5 cellular contexts compared by ENCODE assay signal in the genomic region with DNA sequence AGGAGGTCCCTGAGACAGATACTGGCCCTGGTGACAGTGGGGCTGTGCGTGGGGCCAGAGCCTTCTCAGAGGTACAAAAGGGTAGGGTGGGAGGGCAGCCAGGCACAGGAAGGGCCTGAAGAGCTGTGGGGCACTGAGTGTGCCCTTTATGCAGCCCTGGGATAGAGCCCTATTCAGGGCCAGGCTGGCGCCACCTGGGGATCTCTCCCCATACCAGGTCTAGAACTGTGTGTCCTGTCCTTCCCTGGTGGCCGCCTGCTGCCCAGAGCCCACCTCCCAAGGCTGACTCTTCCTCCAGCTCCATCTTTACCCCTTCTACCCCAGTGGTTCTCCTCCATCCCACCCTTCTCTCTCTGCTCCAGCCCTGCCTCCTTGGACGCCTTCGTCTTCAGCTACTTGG. TPM values are rescaled to one million over a fixed set of nuclear protein-coding genes. Genes with fewer than 3 reads are reported as not detected.
A peak's percentile ranks its signal among the peaks of the same experiment; 100 is the strongest.
DNase-seq lines count a peak whose midpoint lies in the region; ATAC-seq, FAIRE-seq and TF ChIP-seq lines count a peak whose summit lies in the region.
"Not testable (repeated sequence)": the region's sequence is repeated elsewhere in the genome, so short reads cannot be mapped to it uniquely, and the experiment has no call there.

No MANE protein-coding gene starts in this region.

- 44% methylated on average over 1 of the region's 5 CpGs for WGBS in K562 (ENCODE audit: insufficient coverage, low coverage, missing lambda C conversion rate)

- H3K27me3 ChIP-seq in DND-41 (ENCODE audit: insufficient read depth, low read length, poor library complexity); K562 (ENCODE audit: control insufficient read depth in 2 of 2, insufficient read depth in 2 of 2, low read length in 2 of 2); neutrophil; upper lobe of right lung: not testable (repeated sequence)

- FAIRE-seq in K562 (lab: Jason Lieb, UNC): not testable (repeated sequence)

- in situ Hi-C loops in K562 (cut with MboI): not testable (repeated sequence)

- not testable (repeated sequence) for H4K20me1 ChIP-seq in DND-41 (ENCODE audit: insufficient read depth, low read length); K562 (replicated peaks; ENCODE audit: control insufficient read depth, insufficient read depth, low read length)

- not testable (repeated sequence) for H3K9ac ChIP-seq in DND-41 (ENCODE audit: low read depth, low read length); K562 (ENCODE audit: insufficient read depth in 1 of 2, low read depth in 2 of 2, low read length in 2 of 2)

- not testable (repeated sequence) for H3K79me2 ChIP-seq in DND-41 (ENCODE audit: insufficient read depth, low read length); K562 (ENCODE audit: control insufficient read depth, insufficient read depth, low read length)

- not testable (repeated sequence) for H3K4me2 ChIP-seq in DND-41 (ENCODE audit: insufficient read depth, low read length); K562 (ENCODE audit: insufficient read depth, low read length)

- not testable (repeated sequence) for BruUV-seq in K562 (replicated peaks; lab: Mats Ljungman, UMichigan)

- TF ChIP-seq RAD21 in K562 (CRISPR knock-in tag; conservative IDR thresholded peaks at IDR 0.05 in 1 of 2, IDR thresholded peaks at IDR 0.05 in 1 of 2): not testable (repeated sequence)

- intact Hi-C loops in K562 (cut with micrococcal nuclease); upper lobe of right lung (cut with DNase I): not testable (repeated sequence)

- CTCF ChIA-PET in K562 (lab: Yijun Ruan, JAX; ENCODE audit: low intra/inter-chr PET ratio): not testable (repeated sequence)

- ATAC-seq in DND-41 (ENCODE audit: insufficient read depth, low read depth) (0 out of 3 replicates have a peak, but pooled peaks have one; percentile 18), SK-N-SH treated with all-trans-retinoic acid at 6 μM for 48 hours (peak; percentile 7), K562 (peak; percentile 12; the same call in 1 of the 3 replicates), upper lobe of right lung (peak; percentile 11)

- TF ChIP-seq CTCF in DND-41 (IDR thresholded peaks at IDR 0.05; ENCODE audit: borderline replicate concordance, extremely low read depth, low read length, poor library complexity, severe bottlenecking); K562 (IDR thresholded peaks at IDR 0.05 in 2 of 3, conservative IDR thresholded peaks at IDR 0.05 in 1 of 3; ENCODE audit: insufficient read depth in 2 of 3, low read depth in 1 of 3, low read length in 3 of 3); neutrophil (IDR thresholded peaks at IDR 0.05); upper lobe of right lung (IDR thresholded peaks at IDR 0.05): not testable (repeated sequence)

- TF ChIP-seq POLR2A in K562 (conservative IDR thresholded peaks at IDR 0.05): not testable (repeated sequence)

- not testable (repeated sequence) for H3K9me1 ChIP-seq in K562 (ENCODE audit: control insufficient read depth, insufficient read depth, low read length)

- not testable (repeated sequence) for DNase-seq in DND-41; K562 (ENCODE audit: extremely low read depth in 1 of 4, low spot score in 3 of 4); upper lobe of right lung

- POLR2A ChIA-PET in K562 (lab: Yijun Ruan, JAX): not testable (repeated sequence)

- not testable (repeated sequence) for H3K9me3 ChIP-seq in DND-41 (ENCODE audit: insufficient read depth, low read length, severe bottlenecking); K562 (replicated peaks; ENCODE audit: control insufficient read depth, insufficient read depth, low read depth, low read length); neutrophil; upper lobe of right lung

- H3K36me3 ChIP-seq in DND-41 (ENCODE audit: insufficient read depth, low read length) (peaks cover 28% of the 10 kb centered on the region), K562 (ENCODE audit: control insufficient read depth, insufficient read depth, low read length) (peaks cover 11% of the 10 kb centered on the region; the same call in 1 of the 3 replicates), neutrophil (peaks cover 40% of the 10 kb centered on the region), upper lobe of right lung (peaks cover 24% of the 10 kb centered on the region)

- not testable (repeated sequence) for H3K4me1 ChIP-seq in DND-41 (ENCODE audit: insufficient read depth, low read length); upper lobe of right lung
- H3K4me1 ChIP-seq in K562 (replicated peaks in 1 of 2; ENCODE audit: control insufficient read depth in 2 of 2, insufficient read depth in 2 of 2, low read length in 2 of 2) (peaks cover 0 to 11% of the 10 kb centered on the region in 2 experiments; a peak in 3 of 5 replicates), neutrophil (ENCODE audit: control insufficient read depth in 1 of 2, insufficient read depth in 1 of 2, low read depth in 1 of 2, low read length in 1 of 2) (peaks cover 33 to 44% of the 10 kb centered on the region in 2 experiments)

- not testable (repeated sequence) for H2AFZ ChIP-seq in DND-41 (ENCODE audit: low read depth, low read length); K562 (ENCODE audit: low read depth, low read length)

- H3K27ac ChIP-seq in DND-41 (ENCODE audit: low read length); K562 (ENCODE audit: extremely low read depth, low read depth, low read length); upper lobe of right lung: not testable (repeated sequence)
- H3K27ac ChIP-seq in neutrophil: peak overlapping the region; percentile 35

- not testable (repeated sequence) for TF ChIP-seq EP300 in K562 (IDR thresholded peaks at IDR 0.05; ENCODE audit: low read length)

- not testable (repeated sequence) for H3K4me3 ChIP-seq in DND-41 (ENCODE audit: low read depth in 1 of 2, low read length in 2 of 2); K562; neutrophil (ENCODE audit: low read depth in 1 of 2, low read length in 1 of 2); upper lobe of right lung

RNA-seq across cellular contexts. Expression of gene ENTREP3, which starts 21.8 kb away (rescaled TPM):
- 20.6 and 45.2 TPM in 2 replicates for total RNA-seq in K562 (2011; cell fraction: chromatin; rRNA removed; ENCODE audit: low replicate concordance)
- total RNA-seq in K562 (2011; cell fraction: nucleolus; rRNA removed): 38.6 and 38.9 TPM in 2 replicates
- total RNA-seq in K562 (2011; cell fraction: nucleoplasm; rRNA removed): 36.1 and 52.0 TPM in 2 replicates
- 6.4 and 10.6 TPM in 2 replicates for total RNA-seq in K562 (2014; rRNA removed)
- total RNA-seq in K562 (2014; rRNA removed; fragmentation: Illumina TruSeq; extraction: Trizol): 1.9 and 2.0 TPM in 2 replicates
- total RNA-seq in K562 (2015; rRNA removed; fragmentation: Illumina TruSeq; extraction: Trizol): 3.4 and 4.1 TPM in 2 replicates
- total RNA-seq in K562 (2021): 41.8 and 43.0 TPM in 2 replicates
- polyA plus RNA-seq in K562 (2011; rRNA removed): 5.9 and 17.5 TPM in 2 replicates
- 10.9 and 13.6 TPM in 2 replicates for polyA plus RNA-seq in K562 (2011; cell fraction: cytosol; rRNA removed)
- 30.5 and 33.5 TPM in 2 replicates for polyA plus RNA-seq in K562 (2011; cell fraction: nucleus; rRNA removed)
- 23.2 and 25.9 TPM in 2 replicates for polyA plus RNA-seq in K562 (2012)
- 11.8 and 21.9 TPM in 2 replicates for polyA plus RNA-seq in K562 (2014; fragmentation: Illumina TruSeq; extraction: Trizol)
- 1 to 10 TPM; 2.0 to 2.1 TPM for polyA plus RNA-seq in K562 (2014; fragmentation: Nextera tagmentation; extraction: Ambion mirVana)
- polyA plus RNA-seq in K562 (2014; rRNA removed): 15.4 and 17.7 TPM in 2 replicates
- polyA minus RNA-seq in K562 (2011; rRNA and poly(A)+ RNA removed): 3.8 and 3.9 TPM in 2 replicates
- polyA minus RNA-seq in K562 (2011; cell fraction: cytosol; rRNA and poly(A)+ RNA removed): 13.7 and 24.0 TPM in 2 replicates
- 6.2 and 7.2 TPM in 2 replicates for polyA minus RNA-seq in K562 (2011; cell fraction: nucleus; rRNA and poly(A)+ RNA removed)
- 27.8 TPM for total RNA-seq in upper lobe of right lung

RNA-seq across cellular contexts. Expression of gene MTX1, which starts 25.0 kb away (rescaled TPM):
- total RNA-seq in K562 (2011; cell fraction: chromatin; rRNA removed; ENCODE audit: low replicate concordance): 16.6 and 32.2 TPM in 2 replicates
- total RNA-seq in K562 (2011; cell fraction: nucleolus; rRNA removed): 41.9 and 55.9 TPM in 2 replicates
- 26.1 and 28.5 TPM in 2 replicates for total RNA-seq in K562 (2011; cell fraction: nucleoplasm; rRNA removed)
- 98.4 and 165 TPM in 2 replicates for total RNA-seq in K562 (2014; rRNA removed)
- total RNA-seq in K562 (2014; rRNA removed; fragmentation: Illumina TruSeq; extraction: Trizol): 37.3 and 44.6 TPM in 2 replicates
- 65.1 and 66.9 TPM in 2 replicates for total RNA-seq in K562 (2015; rRNA removed; fragmentation: Illumina TruSeq; extraction: Trizol)
- total RNA-seq in K562 (2021): 73.8 and 83.3 TPM in 2 replicates
- polyA plus RNA-seq in K562 (2011; rRNA removed): 65.8 and 73.3 TPM in 2 replicates
- 102 and 177 TPM in 2 replicates for polyA plus RNA-seq in K562 (2011; cell fraction: cytosol; rRNA removed)
- polyA plus RNA-seq in K562 (2011; cell fraction: nucleus; rRNA removed): 65.2 and 88.3 TPM in 2 replicates
- 79.8 and 86.4 TPM in 2 replicates for polyA plus RNA-seq in K562 (2012)
- polyA plus RNA-seq in K562 (2014; fragmentation: Illumina TruSeq; extraction: Trizol): 80.0 and 88.4 TPM in 2 replicates
- polyA plus RNA-seq in K562 (2014; fragmentation: Nextera tagmentation; extraction: Ambion mirVana): 10 to 100 TPM; 29.1 to 66.3 TPM
- polyA plus RNA-seq in K562 (2014; rRNA removed): 83.5 and 90.5 TPM in 2 replicates
- polyA minus RNA-seq in K562 (2011; rRNA and poly(A)+ RNA removed): 25.2 and 38.9 TPM in 2 replicates
- polyA minus RNA-seq in K562 (2011; cell fraction: cytosol; rRNA and poly(A)+ RNA removed): 35.6 and 41.5 TPM in 2 replicates
- 26.3 and 28.4 TPM in 2 replicates for polyA minus RNA-seq in K562 (2011; cell fraction: nucleus; rRNA and poly(A)+ RNA removed)
- total RNA-seq in upper lobe of right lung: 28.4 TPM

RNA-seq across cellular contexts. Expression of gene THBS3, which starts 25.8 kb away (rescaled TPM):
- total RNA-seq in K562 (2011; cell fraction: chromatin; rRNA removed; ENCODE audit: low replicate concordance): 41.1 and 69.3 TPM in 2 replicates
- 30.0 and 35.2 TPM in 2 replicates for total RNA-seq in K562 (2011; cell fraction: nucleolus; rRNA removed)
- 23.9 and 24.2 TPM in 2 replicates for total RNA-seq in K562 (2011; cell fraction: nucleoplasm; rRNA removed)
- total RNA-seq in K562 (2014; rRNA removed) (2.5 and 3.2 TPM in 2 replicates), K562 (2014; rRNA removed; fragmentation: Illumina TruSeq; extraction: Trizol) (2.0 and 2.4 TPM in 2 replicates), K562 (2015; rRNA removed; fragmentation: Illumina TruSeq; extraction: Trizol) (3.1 and 3.4 TPM in 2 replicates), K562 (2021) (3.3 and 5.0 TPM in 2 replicates), upper lobe of right lung (24.9 TPM)
- polyA plus RNA-seq in K562 (2011; rRNA removed) (5.8 and 6.8 TPM in 2 replicates), K562 (2014; fragmentation: Illumina TruSeq; extraction: Trizol) (2.5 and 3.2 TPM in 2 replicates), K562 (2014; fragmentation: Nextera tagmentation; extraction: Ambion mirVana) (under 1 TPM; 0.59 to 0.89 TPM), K562 (2014; rRNA removed) (6.6 and 8.3 TPM in 2 replicates)
- polyA plus RNA-seq in K562 (2011; cell fraction: cytosol; rRNA removed): 4.3 and 5.3 TPM in 2 replicates
- 48.2 and 56.8 TPM in 2 replicates for polyA plus RNA-seq in K562 (2011; cell fraction: nucleus; rRNA removed)
- polyA plus RNA-seq in K562 (2012): 6.7 and 14.3 TPM in 2 replicates
- 4.6 TPM in 2 replicates for polyA minus RNA-seq in K562 (2011; rRNA and poly(A)+ RNA removed)
- polyA minus RNA-seq in K562 (2011; cell fraction: cytosol; rRNA and poly(A)+ RNA removed): 2.0 and 2.3 TPM in 2 replicates
- 7.3 and 8.8 TPM in 2 replicates for polyA minus RNA-seq in K562 (2011; cell fraction: nucleus; rRNA and poly(A)+ RNA removed)

RNA-seq across cellular contexts. Expression of gene SCAMP3, which starts 28.7 kb away (rescaled TPM):
- 59.7 and 127 TPM in 2 replicates for total RNA-seq in K562 (2011; cell fraction: chromatin; rRNA removed; ENCODE audit: low replicate concordance)
- 178 TPM in 2 replicates for total RNA-seq in K562 (2011; cell fraction: nucleolus; rRNA removed)
- 135 and 144 TPM in 2 replicates for total RNA-seq in K562 (2011; cell fraction: nucleoplasm; rRNA removed)
- total RNA-seq in K562 (2014; rRNA removed): 101 and 132 TPM in 2 replicates
- 13.4 and 14.2 TPM in 2 replicates for total RNA-seq in K562 (2014; rRNA removed; fragmentation: Illumina TruSeq; extraction: Trizol)
- 24.0 and 25.4 TPM in 2 replicates for total RNA-seq in K562 (2015; rRNA removed; fragmentation: Illumina TruSeq; extraction: Trizol)
- 111 TPM in 2 replicates for total RNA-seq in K562 (2021)
- polyA plus RNA-seq in K562 (2011; rRNA removed): 100 and 140 TPM in 2 replicates
- 214 and 294 TPM in 2 replicates for polyA plus RNA-seq in K562 (2011; cell fraction: cytosol; rRNA removed)
- polyA plus RNA-seq in K562 (2011; cell fraction: nucleus; rRNA removed): 103 and 109 TPM in 2 replicates
- 94.0 and 101 TPM in 2 replicates for polyA plus RNA-seq in K562 (2012)
- polyA plus RNA-seq in K562 (2014; fragmentation: Illumina TruSeq; extraction: Trizol): 86.1 and 100 TPM in 2 replicates
- 10 to 100 TPM; 72.9 to 83.3 TPM for polyA plus RNA-seq in K562 (2014; fragmentation: Nextera tagmentation; extraction: Ambion mirVana)
- 130 and 131 TPM in 2 replicates for polyA plus RNA-seq in K562 (2014; rRNA removed)
- polyA minus RNA-seq in K562 (2011; rRNA and poly(A)+ RNA removed): 57.0 and 75.1 TPM in 2 replicates
- 62.4 and 70.4 TPM in 2 replicates for polyA minus RNA-seq in K562 (2011; cell fraction: cytosol; rRNA and poly(A)+ RNA removed)
- 16.4 and 25.2 TPM in 2 replicates for polyA minus RNA-seq in K562 (2011; cell fraction: nucleus; rRNA and poly(A)+ RNA removed)
- total RNA-seq in upper lobe of right lung: 70.9 TPM

RNA-seq across cellular contexts. Expression of gene CLK2, which starts 39.8 kb away (rescaled TPM):
- 311 and 570 TPM in 2 replicates for total RNA-seq in K562 (2011; cell fraction: chromatin; rRNA removed; ENCODE audit: low replicate concordance)
- total RNA-seq in K562 (2011; cell fraction: nucleolus; rRNA removed): 299 and 331 TPM in 2 replicates
- 264 and 285 TPM in 2 replicates for total RNA-seq in K562 (2011; cell fraction: nucleoplasm; rRNA removed)
- 36.4 and 40.2 TPM in 2 replicates for total RNA-seq in K562 (2014; rRNA removed)
- total RNA-seq in K562 (2014; rRNA removed; fragmentation: Illumina TruSeq; extraction: Trizol): 24.2 and 25.6 TPM in 2 replicates
- total RNA-seq in K562 (2015; rRNA removed; fragmentation: Illumina TruSeq; extraction: Trizol): 37.0 and 39.6 TPM in 2 replicates
- total RNA-seq in K562 (2021): 60.2 and 65.4 TPM in 2 replicates
- 67.8 and 105 TPM in 2 replicates for polyA plus RNA-seq in K562 (2011; rRNA removed)
- polyA plus RNA-seq in K562 (2011; cell fraction: cytosol; rRNA removed): 48.7 and 49.0 TPM in 2 replicates
- polyA plus RNA-seq in K562 (2011; cell fraction: nucleus; rRNA removed): 890 and 922 TPM in 2 replicates
- 56.9 and 62.9 TPM in 2 replicates for polyA plus RNA-seq in K562 (2012)
- 59.9 and 67.3 TPM in 2 replicates for polyA plus RNA-seq in K562 (2014; fragmentation: Illumina TruSeq; extraction: Trizol)
- 10 to 100 TPM; 13.5 to 15.7 TPM for polyA plus RNA-seq in K562 (2014; fragmentation: Nextera tagmentation; extraction: Ambion mirVana)
- 69.1 and 81.4 TPM in 2 replicates for polyA plus RNA-seq in K562 (2014; rRNA removed)
- 58.6 and 59.3 TPM in 2 replicates for polyA minus RNA-seq in K562 (2011; rRNA and poly(A)+ RNA removed)
- polyA minus RNA-seq in K562 (2011; cell fraction: cytosol; rRNA and poly(A)+ RNA removed): 30.5 and 30.7 TPM in 2 replicates
- polyA minus RNA-seq in K562 (2011; cell fraction: nucleus; rRNA and poly(A)+ RNA removed): 109 and 138 TPM in 2 replicates
- 51.2 TPM for total RNA-seq in upper lobe of right lung
